Comparison of ENCODE assay signal across 8 cellular contexts in the genomic region with DNA sequence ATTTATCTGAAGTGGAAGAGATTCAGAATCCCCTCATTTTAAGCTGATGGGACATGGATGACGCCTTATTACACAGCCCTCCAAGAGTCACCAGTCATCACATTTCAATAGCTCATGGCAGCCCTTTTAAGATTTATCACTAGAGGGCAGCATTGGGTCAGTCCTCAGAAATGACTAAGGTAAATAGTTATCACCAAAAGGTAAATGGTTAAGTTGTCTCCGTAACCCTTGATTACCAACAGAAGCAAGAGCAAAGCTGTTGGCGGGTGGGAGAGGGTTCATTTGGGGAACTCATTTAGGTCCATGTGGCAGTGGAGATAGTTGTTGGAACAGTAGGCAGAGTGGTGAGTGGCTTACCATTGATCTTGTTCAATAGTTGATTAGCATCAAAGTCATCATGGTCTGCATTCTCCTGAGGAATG. TPM values are rescaled to one million over a fixed set of nuclear protein-coding genes. Genes with fewer than 3 reads are reported as not detected.
DNase-seq lines count a peak whose midpoint lies in the region; ATAC-seq, FAIRE-seq and TF ChIP-seq lines count a peak whose summit lies in the region.

No MANE protein-coding gene starts in this region.

- DNase-seq in NCI-H2227 (lab: John Stamatoyannopoulos, UW; ENCODE audit: unreplicated experiment) (peak; percentile 6), NCI-H2227 treated with DMSO at 0.1 percent for 48 hours (lab: John Stamatoyannopoulos, UW) (no peak), H54 (ENCODE audit: insufficient read length, low spot score) (peak; percentile 41), M059J (ENCODE audit: low read depth) (peak; percentile 67), SIG-M5 treated with dmso at 0.1 percent for 504 hours (lab: John Stamatoyannopoulos, UW; ENCODE audit: unreplicated experiment) (peak; percentile 71), cardiac fibroblast (ENCODE audit: low read depth in 2 of 2) (peak; percentile 60 to 77), left lobe of liver (ENCODE audit: low spot score) (no peak), stomach (no peak)

- TF ChIP-seq CTCF in cardiac fibroblast (IDR thresholded peaks at IDR 0.05; ENCODE audit: low read depth, low read length) (peak; percentile 72), stomach (IDR thresholded peaks at IDR 0.05) (peak in 5 of 7 experiments; percentile 32 to 72 (median 61))

- peak; percentile 93 for FAIRE-seq in H54 (lab: Jason Lieb, UNC)

- WGBS in stomach, 5 donors, result 25 to 46% (median 36%) methylated on average over 3 of the region's 3 CpGs

- ATAC-seq in left lobe of liver, result peak; percentile 87

- no peak for TF ChIP-seq EP300 in stomach (IDR thresholded peaks at IDR 0.05)

- no peaks in the 10 kb centered on the region for H3K9me3 ChIP-seq in stomach

- peaks cover 0 to 62% (median 49%) of the 10 kb centered on the region in 4 donors for H3K36me3 ChIP-seq in stomach

- TF ChIP-seq POLR2A in H54 (IDR thresholded peaks at IDR 0.05; ENCODE audit: low read depth, low read length) (no peak), stomach (IDR thresholded peaks at IDR 0.05) (no peak)

- intact Hi-C loops in stomach (cut with DNase I; ENCODE audit: low total_unique reads), result loop anchor here (5.0 kb wide), 1 partner anchor 171 kb away; no protein-coding TSS in a partner anchor

- no peak overlapping the region for H3K4me3 ChIP-seq in cardiac fibroblast (replicated peaks in 1 of 2; ENCODE audit: low read depth in 2 of 2, low read length in 2 of 2)
- H3K4me3 ChIP-seq in stomach, result no peak overlapping the region

- H3K27ac ChIP-seq in stomach, result no peak overlapping the region

- no peaks in the 10 kb centered on the region for H3K27me3 ChIP-seq in stomach

- H3K4me1 ChIP-seq in stomach, result no peaks in the 10 kb centered on the region

RNA-seq across cellular contexts. Expression of a gene that starts 12.0 kb away (rescaled TPM):
- not detected in 2 replicates for total RNA-seq in M059J (2014; rRNA removed; shearing (Covaris generic))
- total RNA-seq in left lobe of liver (1,159 TPM), stomach (not detected)
- polyA plus RNA-seq in stomach, result not detected

RNA-seq across cellular contexts. Expression of a gene that starts 48.5 kb away (rescaled TPM):
- 31.7 and 45.9 TPM in 2 replicates for total RNA-seq in M059J (2014; rRNA removed; shearing (Covaris generic))
- 7.6 TPM for total RNA-seq in left lobe of liver
- total RNA-seq in stomach, result 10 to 100 TPM in 4 of 5 donors, 1 to 10 TPM in 1; 4.9 to 74.4 (median 43.0) TPM
- polyA plus RNA-seq in stomach, result 10 to 100 TPM in 2 of 3 donors, 1 to 10 TPM in 1; 3.1 to 37.0 (median 19.9) TPM

Comparison
In these comparisons a context has a peak if more than half of its experiments do, and no peak if none do; other contexts are left out.
1. DNase-seq: peak in NCI-H2227 (single experiment), H54 (single experiment), M059J (single experiment), SIG-M5 treated with dmso at 0.1 percent for 504 hours (single experiment) and cardiac fibroblast (2 of 2); none in NCI-H2227 treated with DMSO at 0.1 percent for 48 hours (single experiment), left lobe of liver (single experiment) and stomach (single experiment).
2. RNA of a gene that starts 12.0 kb away (total RNA-seq): 1,159 TPM in left lobe of liver (single experiment); not detected in M059J and not detected in stomach; every median in the first group is over 1,000 times any median in the second.